Comparison of ENCODE assay signal across 22 cellular contexts in genomic region chr11:20731676-20732075, GRCh38.
"Had no signal": no experiment of that assay in that cellular context is flagged by ENCODE, and none has a peak within 500 bp of the region (broad histone marks: within the 10 kb centered on the region; RNA-seq: fewer than 3 reads in every experiment).

No MANE protein-coding gene starts in this region.

- H3K4me3 ChIP-seq: breast epithelium, gastroesophageal sphincter, hepatocyte, left ventricle myocardium inferior, lung, mucosa of descending colon, spleen, suprapubic skin, tibial nerve had no signal

- H3K9me3 ChIP-seq: gastroesophageal sphincter, suprapubic skin, tibial nerve had no signal

- DNase-seq: activated CD4-positive, alpha-beta T cell treated with anti-CD3 and anti-CD28 coated beads for 36 hours; activated CD4-positive, alpha-beta T cell treated with anti-CD3 and anti-CD28 coated beads, Interleukin-2, amount 50 U/mL, for 4 hours; activated CD4-positive, CD25-positive, alpha-beta regulatory T cell; activated naive CD4-positive, alpha-beta T cell; activated T-cell treated with anti-CD3 and anti-CD28 coated beads for 4 hours; activated T-cell treated with anti-CD3 and anti-CD28 coated beads, Interleukin-2, amount 50 U/mL, for 72 hours; central memory CD4-positive, alpha-beta T cell; islet precursor cell; left ventricle myocardium inferior; mesendoderm; mucosa of descending colon; posterior cingulate gyrus; right cardiac atrium; spleen; stimulated activated naive CD4-positive, alpha-beta T cell had no signal

- H3K27ac ChIP-seq: breast epithelium, gastroesophageal sphincter, hepatocyte, left ventricle myocardium inferior, spleen, suprapubic skin, tibial nerve had no signal

- H3K27me3 ChIP-seq: breast epithelium, gastroesophageal sphincter, hepatocyte, spleen, suprapubic skin, tibial nerve had no signal

- ATAC-seq: activated CD4-positive, alpha-beta T cell treated with anti-CD3 and anti-CD28 coated beads for 36 hours; activated naive CD4-positive, alpha-beta T cell treated with anti-CD3 and anti-CD28 coated beads, Interleukin-2, amount 50 U/mL, for 72 hours; activated T-cell treated with anti-CD3 and anti-CD28 coated beads, Interleukin-2, amount 50 U/mL, for 72 hours; gastroesophageal sphincter; mucosa of descending colon; right cardiac atrium had no signal

- H3K36me3 ChIP-seq: breast epithelium, gastroesophageal sphincter, left ventricle myocardium inferior, spleen, suprapubic skin, tibial nerve had no signal
